ENCODE assay signal across 11 cellular contexts in genomic region chr20:49568491-49569151, GRCh38. TPM values are rescaled to one million over a fixed set of nuclear protein-coding genes. Genes with fewer than 3 reads are reported as not detected.
DNase-seq lines count a peak whose midpoint lies in the region; ATAC-seq and TF ChIP-seq lines count a peak whose summit lies in the region.
"Had no signal": no experiment of that assay in that cellular context is flagged by ENCODE, and none has a peak within 500 bp of the region (broad histone marks: within the 10 kb centered on the region; RNA-seq: fewer than 3 reads in every experiment).

No MANE protein-coding gene starts in this region.

- DNase-seq in activated CD8-positive, alpha-beta memory T cell treated with anti-CD3 and anti-CD28 coated beads, Interleukin-2, amount 50 U/mL, for 48 hours: peak; percentile 46
- DNase-seq in activated CD8-positive, alpha-beta memory T cell treated with anti-CD3 and anti-CD28 coated beads for 24 hours: no peak
- DNase-seq in esophagus muscularis mucosa (ENCODE audit: extremely low spot score) (no peak), memory B cell (ENCODE audit: low spot score in 2 of 2) (no peak), tibial artery (peak in 1 of 2 donors; percentile 23), NCI-H526 (lab: John Stamatoyannopoulos, UW) (no peak), hippocampal formation (lab: John Stamatoyannopoulos, UW) (no peak)
- DNase-seq: SHP77 treated with DMSO at 0.1 percent for 48 hours had no signal

- WGBS in esophagus muscularis mucosa: 39% methylated on average over 7 of the region's 14 CpGs

- H3K27ac ChIP-seq in esophagus muscularis mucosa (replicated peaks in 1 of 4) (peak overlapping the region; percentile 74 to 91 (median 88)), tibial artery (peak overlapping the region; percentile 99 to 100)
- H3K27ac ChIP-seq: pancreas had no signal

- H3K4me3 ChIP-seq in esophagus muscularis mucosa: peak overlapping the region; percentile 56 to 74 (median 67)
- peak overlapping the region; percentile 94 to 95 for H3K4me3 ChIP-seq in tibial artery

- TF ChIP-seq CTCF in esophagus muscularis mucosa (IDR thresholded peaks at IDR 0.05) (no peak), tibial artery (IDR thresholded peaks at IDR 0.05) (no peak)

- ATAC-seq in memory B cell (ENCODE audit: low read depth): no peak
- no peak for ATAC-seq in HG02610 (IDR thresholded peaks at IDR 0.05; ENCODE audit: unreplicated experiment)

- no peak overlapping the region for H3K27ac Mint-ChIP-seq in memory B cell

- no peaks in the 10 kb centered on the region for H3K9me3 Mint-ChIP-seq in memory B cell

- no peaks in the 10 kb centered on the region for H3K9me3 ChIP-seq in esophagus muscularis mucosa
- no peaks in the 10 kb centered on the region for H3K9me3 ChIP-seq in tibial artery
- H3K9me3 ChIP-seq: pancreas had no signal

- TF ChIP-seq POLR2A in esophagus muscularis mucosa (IDR thresholded peaks at IDR 0.05; ENCODE audit: low read depth): no peak

- H3K27me3 ChIP-seq in esophagus muscularis mucosa (peaks cover 0 to 23% (median 1%) of the 10 kb centered on the region in 4 donors), tibial artery (no peaks in the 10 kb centered on the region)

- peak overlapping the region; percentile 69 for H3K4me3 Mint-ChIP-seq in memory B cell

- H3K4me1 ChIP-seq in esophagus muscularis mucosa: peaks cover 5 to 62% (median 51%) of the 10 kb centered on the region in 4 donors
- H3K4me1 ChIP-seq in tibial artery: peaks cover 0 to 80% (median 44%) of the 10 kb centered on the region in 4 donors

- peaks cover 33% of the 10 kb centered on the region for H3K27me3 Mint-ChIP-seq in memory B cell

- H3K36me3 ChIP-seq in esophagus muscularis mucosa (no peaks in the 10 kb centered on the region), tibial artery (no peaks in the 10 kb centered on the region)
- H3K36me3 ChIP-seq: pancreas had no signal

- peaks cover 6% of the 10 kb centered on the region for H3K4me1 Mint-ChIP-seq in memory B cell

- intact Hi-C loops in esophagus muscularis mucosa (cut with DNase I) (no loop called here), tibial artery (cut with DNase I; ENCODE audit: low total_unique reads) (no loop called here)

- no peak for TF ChIP-seq EP300 in esophagus muscularis mucosa (IDR thresholded peaks at IDR 0.05)

- no peaks in the 10 kb centered on the region for H3K36me3 Mint-ChIP-seq in memory B cell

RNA-seq across cellular contexts. Expression of gene PTGIS, which starts 0.7 kb away (rescaled TPM):
- 100 to 1,000 TPM; 107 to 217 (median 130) TPM for total RNA-seq in esophagus muscularis mucosa
- total RNA-seq: epithelial cell of proximal tubule had no signal
